In genomic region chr2:22843919-22844537, GRCh38 we compare ENCODE assay signal across 15 cellular contexts.
DNase-seq lines count a peak whose midpoint lies in the region; ATAC-seq and TF ChIP-seq lines count a peak whose summit lies in the region.
"Had no signal": no experiment of that assay in that cellular context is flagged by ENCODE, and none has a peak within 500 bp of the region (broad histone marks: within the 10 kb centered on the region; RNA-seq: fewer than 3 reads in every experiment).

No MANE protein-coding gene starts in this region.

- ATAC-seq in HG03520 (IDR thresholded peaks at IDR 0.05; ENCODE audit: unreplicated experiment): no peak
- ATAC-seq: CD8-positive, alpha-beta T cell had no signal

- TF ChIP-seq CTCF in testis (IDR thresholded peaks at IDR 0.05): no peak
- TF ChIP-seq CTCF in GM20000 (IDR thresholded peaks at IDR 0.05; ENCODE audit: extremely low read depth, missing control alignments): no peak

- no peak overlapping the region for H3K4me3 ChIP-seq in testis
- H3K4me3 ChIP-seq: GM23248 had no signal

- H3K9me3 ChIP-seq in testis: no peaks in the 10 kb centered on the region

- 43 to 52% methylated on average over 1 of the region's 1 CpG for WGBS in testis, 2 donors

- intact Hi-C loops in testis (cut with DNase I; ENCODE audit: low total_unique reads): no loop called here

- no peaks in the 10 kb centered on the region for H3K27me3 ChIP-seq in testis

- TF ChIP-seq POLR2A in testis (IDR thresholded peaks at IDR 0.05): no peak

- H3K36me3 ChIP-seq in testis (ENCODE audit: low read depth, missing control alignments): no peaks in the 10 kb centered on the region

- DNase-seq in RPMI7951 (ENCODE audit: low read depth) (peak; percentile 51), foreskin melanocyte (peak; percentile 97), testis (peak; percentile 54), GM20000 (ENCODE audit: low spot score) (no peak), cerebellum (ENCODE audit: low spot score) (no peak)
- DNase-seq: C1 segment of cervical spinal cord; CD4-positive, CD25-positive, alpha-beta regulatory T cell; CD8-positive, alpha-beta T cell; DMS53; DMS79 treated with DMSO at 0.1 percent for 48 hours; GF-D8; GM23248; H7; HCEC 1CT had no signal

- H3K27ac ChIP-seq in testis: peak overlapping the region in 1 of 2 donors; percentile 40
- H3K27ac ChIP-seq: GM23248 had no signal

- peaks cover 8% of the 10 kb centered on the region for H3K4me1 ChIP-seq in testis

Comparison
In these comparisons a context has a peak if more than half of its experiments do, and no peak if none do; other contexts are left out.
1. DNase-seq: peak in RPMI7951 (single experiment), foreskin melanocyte (single experiment) and testis (single experiment); none in GM20000 (single experiment) and cerebellum (single experiment).